1 cellular context compared by ENCODE assay signal in the genomic region with DNA sequence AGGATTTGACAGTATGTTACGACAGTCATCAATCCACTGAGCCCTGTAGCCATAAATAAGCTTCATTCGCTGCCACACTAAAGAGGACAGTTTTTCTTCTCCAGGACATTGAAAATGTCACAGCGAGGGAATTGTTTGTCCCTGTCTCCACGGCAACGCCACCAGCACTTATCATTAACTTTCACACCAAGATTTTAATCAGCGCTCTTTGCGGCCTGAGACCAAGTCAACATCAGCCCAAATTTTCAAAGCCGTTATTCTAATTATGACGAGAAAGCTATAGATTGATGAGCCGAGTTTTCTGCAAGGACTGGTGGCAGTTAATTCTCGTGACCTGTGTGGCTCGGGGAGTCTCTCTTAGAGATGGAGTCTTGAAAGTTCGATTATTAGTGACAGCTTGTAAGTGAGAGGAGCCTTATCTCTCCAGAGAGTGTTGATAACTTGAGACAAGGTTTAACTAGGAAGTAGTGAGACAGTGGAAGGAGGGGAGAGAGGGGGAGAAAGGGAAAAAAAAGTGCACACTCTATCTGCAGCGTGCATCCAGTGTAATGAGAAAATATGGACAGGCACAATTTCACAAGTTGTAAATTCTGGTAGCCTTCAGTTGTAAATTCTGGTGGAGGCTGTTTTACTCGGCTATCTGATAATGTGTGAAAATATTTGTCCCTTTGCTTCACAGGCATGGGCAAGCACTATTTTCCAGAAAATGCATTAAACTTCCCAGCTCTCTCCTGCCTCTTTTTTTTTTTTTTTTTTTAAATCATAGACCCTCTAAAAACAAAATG.
TF ChIP-seq lines count a peak whose summit lies in the region.

No MANE protein-coding gene starts in this region.

TF ChIP-seq in GM23338, 12 proteins besides CTCF, POLR2A, EP300 and RAD21 (continued from another document):
- TF ChIP-seq, protein P1, sequence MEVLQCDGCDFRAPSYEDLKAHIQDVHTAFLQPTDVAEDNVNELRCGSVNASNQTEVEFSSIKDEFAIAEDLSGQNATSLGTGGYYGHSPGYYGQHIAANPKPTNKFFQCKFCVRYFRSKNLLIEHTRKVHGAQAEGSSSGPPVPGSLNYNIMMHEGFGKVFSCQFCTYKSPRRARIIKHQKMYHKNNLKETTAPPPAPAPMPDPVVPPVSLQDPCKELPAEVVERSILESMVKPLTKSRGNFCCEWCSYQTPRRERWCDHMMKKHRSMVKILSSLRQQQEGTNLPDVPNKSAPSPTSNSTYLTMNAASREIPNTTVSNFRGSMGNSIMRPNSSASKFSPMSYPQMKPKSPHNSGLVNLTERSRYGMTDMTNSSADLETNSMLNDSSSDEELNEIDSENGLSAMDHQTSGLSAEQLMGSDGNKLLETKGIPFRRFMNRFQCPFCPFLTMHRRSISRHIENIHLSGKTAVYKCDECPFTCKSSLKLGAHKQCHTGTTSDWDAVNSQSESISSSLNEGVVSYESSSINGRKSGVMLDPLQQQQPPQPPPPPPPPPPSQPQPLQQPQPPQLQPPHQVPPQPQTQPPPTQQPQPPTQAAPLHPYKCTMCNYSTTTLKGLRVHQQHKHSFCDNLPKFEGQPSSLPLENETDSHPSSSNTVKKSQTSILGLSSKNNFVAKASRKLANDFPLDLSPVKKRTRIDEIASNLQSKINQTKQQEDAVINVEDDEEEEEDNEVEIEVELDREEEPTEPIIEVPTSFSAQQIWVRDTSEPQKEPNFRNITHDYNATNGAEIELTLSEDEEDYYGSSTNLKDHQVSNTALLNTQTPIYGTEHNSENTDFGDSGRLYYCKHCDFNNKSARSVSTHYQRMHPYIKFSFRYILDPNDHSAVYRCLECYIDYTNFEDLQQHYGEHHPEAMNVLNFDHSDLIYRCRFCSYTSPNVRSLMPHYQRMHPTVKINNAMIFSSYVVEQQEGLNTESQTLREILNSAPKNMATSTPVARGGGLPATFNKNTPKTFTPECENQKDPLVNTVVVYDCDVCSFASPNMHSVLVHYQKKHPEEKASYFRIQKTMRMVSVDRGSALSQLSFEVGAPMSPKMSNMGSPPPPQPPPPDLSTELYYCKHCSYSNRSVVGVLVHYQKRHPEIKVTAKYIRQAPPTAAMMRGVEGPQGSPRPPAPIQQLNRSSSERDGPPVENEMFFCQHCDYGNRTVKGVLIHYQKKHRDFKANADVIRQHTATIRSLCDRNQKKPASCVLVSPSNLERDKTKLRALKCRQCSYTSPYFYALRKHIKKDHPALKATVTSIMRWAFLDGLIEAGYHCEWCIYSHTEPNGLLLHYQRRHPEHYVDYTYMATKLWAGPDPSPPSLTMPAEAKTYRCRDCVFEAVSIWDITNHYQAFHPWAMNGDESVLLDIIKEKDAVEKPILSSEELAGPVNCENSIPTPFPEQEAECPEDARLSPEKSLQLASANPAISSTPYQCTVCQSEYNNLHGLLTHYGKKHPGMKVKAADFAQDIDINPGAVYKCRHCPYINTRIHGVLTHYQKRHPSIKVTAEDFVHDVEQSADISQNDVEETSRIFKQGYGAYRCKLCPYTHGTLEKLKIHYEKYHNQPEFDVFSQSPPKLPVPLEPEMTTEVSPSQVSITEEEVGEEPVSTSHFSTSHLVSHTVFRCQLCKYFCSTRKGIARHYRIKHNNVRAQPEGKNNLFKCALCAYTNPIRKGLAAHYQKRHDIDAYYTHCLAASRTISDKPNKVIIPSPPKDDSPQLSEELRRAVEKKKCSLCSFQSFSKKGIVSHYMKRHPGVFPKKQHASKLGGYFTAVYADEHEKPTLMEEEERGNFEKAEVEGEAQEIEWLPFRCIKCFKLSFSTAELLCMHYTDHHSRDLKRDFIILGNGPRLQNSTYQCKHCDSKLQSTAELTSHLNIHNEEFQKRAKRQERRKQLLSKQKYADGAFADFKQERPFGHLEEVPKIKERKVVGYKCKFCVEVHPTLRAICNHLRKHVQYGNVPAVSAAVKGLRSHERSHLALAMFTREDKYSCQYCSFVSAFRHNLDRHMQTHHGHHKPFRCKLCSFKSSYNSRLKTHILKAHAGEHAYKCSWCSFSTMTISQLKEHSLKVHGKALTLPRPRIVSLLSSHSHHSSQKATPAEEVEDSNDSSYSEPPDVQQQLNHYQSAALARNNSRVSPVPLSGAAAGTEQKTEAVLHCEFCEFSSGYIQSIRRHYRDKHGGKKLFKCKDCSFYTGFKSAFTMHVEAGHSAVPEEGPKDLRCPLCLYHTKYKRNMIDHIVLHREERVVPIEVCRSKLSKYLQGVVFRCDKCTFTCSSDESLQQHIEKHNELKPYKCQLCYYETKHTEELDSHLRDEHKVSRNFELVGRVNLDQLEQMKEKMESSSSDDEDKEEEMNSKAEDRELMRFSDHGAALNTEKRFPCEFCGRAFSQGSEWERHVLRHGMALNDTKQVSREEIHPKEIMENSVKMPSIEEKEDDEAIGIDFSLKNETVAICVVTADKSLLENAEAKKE (CRISPR knock-in tag; IDR thresholded peaks at IDR 0.05) = no peak
- TF ChIP-seq ZNF114 (CRISPR knock-in tag; IDR thresholded peaks at IDR 0.05) = no peak
- no peak for TF ChIP-seq EZH2 (IDR thresholded peaks at IDR 0.05; ENCODE audit: low read depth, unreplicated experiment)
- no peak for TF ChIP-seq STAT1 (IDR thresholded peaks at IDR 0.05; ENCODE audit: unreplicated experiment)
- no peak for TF ChIP-seq ZNF331 (CRISPR knock-in tag; IDR thresholded peaks at IDR 0.05; ENCODE audit: low read depth)
- TF ChIP-seq, protein P2, sequence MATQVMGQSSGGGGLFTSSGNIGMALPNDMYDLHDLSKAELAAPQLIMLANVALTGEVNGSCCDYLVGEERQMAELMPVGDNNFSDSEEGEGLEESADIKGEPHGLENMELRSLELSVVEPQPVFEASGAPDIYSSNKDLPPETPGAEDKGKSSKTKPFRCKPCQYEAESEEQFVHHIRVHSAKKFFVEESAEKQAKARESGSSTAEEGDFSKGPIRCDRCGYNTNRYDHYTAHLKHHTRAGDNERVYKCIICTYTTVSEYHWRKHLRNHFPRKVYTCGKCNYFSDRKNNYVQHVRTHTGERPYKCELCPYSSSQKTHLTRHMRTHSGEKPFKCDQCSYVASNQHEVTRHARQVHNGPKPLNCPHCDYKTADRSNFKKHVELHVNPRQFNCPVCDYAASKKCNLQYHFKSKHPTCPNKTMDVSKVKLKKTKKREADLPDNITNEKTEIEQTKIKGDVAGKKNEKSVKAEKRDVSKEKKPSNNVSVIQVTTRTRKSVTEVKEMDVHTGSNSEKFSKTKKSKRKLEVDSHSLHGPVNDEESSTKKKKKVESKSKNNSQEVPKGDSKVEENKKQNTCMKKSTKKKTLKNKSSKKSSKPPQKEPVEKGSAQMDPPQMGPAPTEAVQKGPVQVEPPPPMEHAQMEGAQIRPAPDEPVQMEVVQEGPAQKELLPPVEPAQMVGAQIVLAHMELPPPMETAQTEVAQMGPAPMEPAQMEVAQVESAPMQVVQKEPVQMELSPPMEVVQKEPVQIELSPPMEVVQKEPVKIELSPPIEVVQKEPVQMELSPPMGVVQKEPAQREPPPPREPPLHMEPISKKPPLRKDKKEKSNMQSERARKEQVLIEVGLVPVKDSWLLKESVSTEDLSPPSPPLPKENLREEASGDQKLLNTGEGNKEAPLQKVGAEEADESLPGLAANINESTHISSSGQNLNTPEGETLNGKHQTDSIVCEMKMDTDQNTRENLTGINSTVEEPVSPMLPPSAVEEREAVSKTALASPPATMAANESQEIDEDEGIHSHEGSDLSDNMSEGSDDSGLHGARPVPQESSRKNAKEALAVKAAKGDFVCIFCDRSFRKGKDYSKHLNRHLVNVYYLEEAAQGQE (IDR thresholded peaks at IDR 0.05; ENCODE audit: unreplicated experiment) = no peak
- TF ChIP-seq, protein P3, sequence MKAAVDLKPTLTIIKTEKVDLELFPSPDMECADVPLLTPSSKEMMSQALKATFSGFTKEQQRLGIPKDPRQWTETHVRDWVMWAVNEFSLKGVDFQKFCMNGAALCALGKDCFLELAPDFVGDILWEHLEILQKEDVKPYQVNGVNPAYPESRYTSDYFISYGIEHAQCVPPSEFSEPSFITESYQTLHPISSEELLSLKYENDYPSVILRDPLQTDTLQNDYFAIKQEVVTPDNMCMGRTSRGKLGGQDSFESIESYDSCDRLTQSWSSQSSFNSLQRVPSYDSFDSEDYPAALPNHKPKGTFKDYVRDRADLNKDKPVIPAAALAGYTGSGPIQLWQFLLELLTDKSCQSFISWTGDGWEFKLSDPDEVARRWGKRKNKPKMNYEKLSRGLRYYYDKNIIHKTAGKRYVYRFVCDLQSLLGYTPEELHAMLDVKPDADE (IDR thresholded peaks at IDR 0.05) = no peak
- no peak for TF ChIP-seq JUNB (IDR thresholded peaks at IDR 0.05; ENCODE audit: unreplicated experiment)
- TF ChIP-seq EZH2phosphoT487 (IDR thresholded peaks at IDR 0.05; ENCODE audit: unreplicated experiment) = no peak
